1 cellular context compared by ENCODE assay signal in genomic region chr3:172175254-172175599, GRCh38.
TF ChIP-seq lines count a peak whose summit lies in the region.

No MANE protein-coding gene starts in this region.

TF ChIP-seq in A549, 52 proteins besides CTCF, POLR2A, EP300 and RAD21 (continued from another document):
- TF ChIP-seq REST (IDR thresholded peaks at IDR 0.05) (no peak), HEYL (CRISPR knock-in tag; IDR thresholded peaks at IDR 0.05) (no peak), EHMT2 (IDR thresholded peaks at IDR 0.05; ENCODE audit: low read depth) (no peak), CBX2 (IDR thresholded peaks at IDR 0.05; ENCODE audit: borderline replicate concordance, low read depth) (no peak), ZSCAN20 (CRISPR knock-in tag; IDR thresholded peaks at IDR 0.05) (no peak), HOXB5 (CRISPR knock-in tag; IDR thresholded peaks at IDR 0.05) (no peak), TFCP2L1 (CRISPR knock-in tag; IDR thresholded peaks at IDR 0.05) (no peak)
- TF ChIP-seq, protein P1, sequence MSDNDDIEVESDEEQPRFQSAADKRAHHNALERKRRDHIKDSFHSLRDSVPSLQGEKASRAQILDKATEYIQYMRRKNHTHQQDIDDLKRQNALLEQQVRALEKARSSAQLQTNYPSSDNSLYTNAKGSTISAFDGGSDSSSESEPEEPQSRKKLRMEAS (IDR thresholded peaks at IDR 0.05), result no peak
